In the genomic region with DNA sequence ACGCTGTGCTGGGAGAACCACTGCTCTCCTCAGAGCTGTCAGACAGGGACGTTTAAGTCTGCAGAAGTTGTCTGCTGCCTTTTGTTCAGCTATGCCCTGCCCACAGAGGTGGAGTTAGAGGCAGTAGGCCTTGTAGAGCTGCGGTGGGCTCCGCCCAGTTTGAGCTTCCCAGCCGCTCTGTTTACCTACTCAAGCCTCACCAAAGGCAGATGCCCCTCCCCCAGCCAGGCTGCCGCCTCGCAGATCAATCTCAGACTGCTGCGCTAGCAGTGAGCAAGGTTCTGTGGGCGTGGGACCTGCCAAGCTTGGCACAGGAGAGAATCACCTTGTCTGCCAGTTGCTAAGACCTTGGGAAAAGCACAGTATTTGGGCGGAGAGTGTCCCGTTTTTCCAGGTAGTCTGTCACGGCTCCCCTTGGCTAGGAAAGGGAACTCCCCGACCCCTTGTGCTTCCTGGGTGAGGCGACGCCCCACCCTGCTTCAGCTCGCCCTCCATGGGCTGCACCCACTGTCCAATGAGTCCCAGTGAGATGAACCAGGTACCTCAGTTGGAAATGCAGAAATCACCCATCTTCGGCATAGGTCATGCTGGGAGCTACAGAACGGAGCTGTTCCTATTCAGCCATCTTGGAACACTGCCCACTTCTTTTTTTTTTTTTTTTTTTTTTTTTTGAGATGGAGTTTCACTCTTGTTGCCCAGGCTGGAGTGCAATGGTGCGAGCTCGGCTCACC, we compare ENCODE assay signal across 1 cellular context.
TF ChIP-seq lines count a peak whose summit lies in the region.

No MANE protein-coding gene starts in this region.

TF ChIP-seq in K562, 482 proteins besides CTCF, POLR2A, EP300 and RAD21:
- TF ChIP-seq ATF7 (IDR thresholded peaks at IDR 0.05) (0 out of 2 replicates have a peak, but pooled peaks have one; percentile 15), CHD2 (IDR thresholded peaks at IDR 0.05; ENCODE audit: low read depth, low read length) (0 out of 2 replicates have a peak, but pooled peaks have one; percentile 15), MTA3 (IDR thresholded peaks at IDR 0.05; ENCODE audit: borderline replicate concordance) (peak; percentile 25; the same call in 1 of the 2 replicates), NRF1 (conservative IDR thresholded peaks at IDR 0.05 in 1 of 2, IDR thresholded peaks at IDR 0.05 in 1 of 2) (peak; percentile 37 to 39; a peak in 2 of 4 replicates), NFIC (IDR thresholded peaks at IDR 0.05) (peak; percentile 52), CTBP1 (IDR thresholded peaks at IDR 0.05; ENCODE audit: borderline replicate concordance) (peak; percentile 49; the same call in 1 of the 2 replicates), RB1 (IDR thresholded peaks at IDR 0.05; ENCODE audit: low read depth) (0 out of 2 replicates have a peak, but pooled peaks have one; percentile 4), FOXK2 (conservative IDR thresholded peaks at IDR 0.05 in 1 of 2, IDR thresholded peaks at IDR 0.05 in 1 of 2; ENCODE audit: low read depth in 2 of 2) (peak; percentile 46 to 67; a peak in 2 of 4 replicates), MEIS2 (IDR thresholded peaks at IDR 0.05; ENCODE audit: partially characterized antibody) (peak; percentile 33), FOXA3 (CRISPR knock-in tag; conservative IDR thresholded peaks at IDR 0.05 in 1 of 2, IDR thresholded peaks at IDR 0.05 in 1 of 2) (peak; percentile 41 to 85; a peak in 2 of 4 replicates)
- TF ChIP-seq, protein P1, sequence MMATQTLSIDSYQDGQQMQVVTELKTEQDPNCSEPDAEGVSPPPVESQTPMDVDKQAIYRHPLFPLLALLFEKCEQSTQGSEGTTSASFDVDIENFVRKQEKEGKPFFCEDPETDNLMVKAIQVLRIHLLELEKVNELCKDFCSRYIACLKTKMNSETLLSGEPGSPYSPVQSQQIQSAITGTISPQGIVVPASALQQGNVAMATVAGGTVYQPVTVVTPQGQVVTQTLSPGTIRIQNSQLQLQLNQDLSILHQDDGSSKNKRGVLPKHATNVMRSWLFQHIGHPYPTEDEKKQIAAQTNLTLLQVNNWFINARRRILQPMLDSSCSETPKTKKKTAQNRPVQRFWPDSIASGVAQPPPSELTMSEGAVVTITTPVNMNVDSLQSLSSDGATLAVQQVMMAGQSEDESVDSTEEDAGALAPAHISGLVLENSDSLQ (IDR thresholded peaks at IDR 0.05) = peak; percentile 28
